1 cellular context compared by ENCODE assay signal in genomic region chr17:82419471-82419995, GRCh38.
TF ChIP-seq lines count a peak whose summit lies in the region.

No MANE protein-coding gene starts in this region.

TF ChIP-seq in liver, 16 proteins besides CTCF, POLR2A, EP300 and RAD21 (continued from another document):
- TF ChIP-seq REST (IDR thresholded peaks at IDR 0.05) (no peak), EGR1 (IDR thresholded peaks at IDR 0.05; ENCODE audit: low read depth in 2 of 2) (no peak)
